11 cellular contexts compared by ENCODE assay signal in genomic region chr10:99233000-99233679, GRCh38. TPM values are rescaled to one million over a fixed set of nuclear protein-coding genes. Genes with fewer than 3 reads are reported as not detected.
DNase-seq lines count a peak whose midpoint lies in the region; ATAC-seq, FAIRE-seq and TF ChIP-seq lines count a peak whose summit lies in the region.
"Had no signal": no experiment of that assay in that cellular context is flagged by ENCODE, and none has a peak within 500 bp of the region (broad histone marks: within the 10 kb centered on the region; RNA-seq: fewer than 3 reads in every experiment).

No MANE protein-coding gene starts in this region.

- H3K36me3 ChIP-seq in BLaER1 (no peaks in the 10 kb centered on the region), HUES64 (ENCODE audit: insufficient read depth, low read length) (no peaks in the 10 kb centered on the region), endothelial cell of umbilical vein (ENCODE audit: control insufficient read depth in 2 of 2, extremely low read depth in 1 of 2, insufficient read depth in 2 of 2, low read length in 2 of 2) (no peaks in the 10 kb centered on the region)

- FAIRE-seq in endothelial cell of umbilical vein (lab: Jason Lieb, UNC), result no peak

- no peak for ATAC-seq in HG03159 (IDR thresholded peaks at IDR 0.05; ENCODE audit: unreplicated experiment)

- POLR2A ChIA-PET in endothelial cell of umbilical vein (lab: Charles Lee), result no interaction called here

- no peak for TF ChIP-seq CTCF in endothelial cell of umbilical vein (IDR thresholded peaks at IDR 0.05; ENCODE audit: extremely low read depth in 1 of 2, insufficient read depth in 1 of 2, low read depth in 1 of 2, low read length in 2 of 2)
- no peak for TF ChIP-seq CTCF in nephron progenitor cell (IDR thresholded peaks at IDR 0.05)

- no peaks in the 10 kb centered on the region for H3K79me2 ChIP-seq in endothelial cell of umbilical vein (ENCODE audit: control insufficient read depth, insufficient read depth, low read length)

- H3K4me3 Mint-ChIP-seq in nephron progenitor cell, result peak overlapping the region; percentile 73

- H3K4me1 Mint-ChIP-seq in nephron progenitor cell, result peaks cover 58% of the 10 kb centered on the region

- H3K4me1 ChIP-seq in BLaER1 (peaks cover 39% of the 10 kb centered on the region), HUES64 (ENCODE audit: insufficient read depth, low read length) (peaks cover 24% of the 10 kb centered on the region), endothelial cell of umbilical vein (ENCODE audit: control insufficient read depth, extremely low read depth, insufficient read depth, low read length) (no peaks in the 10 kb centered on the region)

- no peak overlapping the region for H3K27ac Mint-ChIP-seq in nephron progenitor cell
- H3K27ac Mint-ChIP-seq: activated naive CD4-positive, alpha-beta T cell treated with anti-CD3 and anti-CD28 coated beads, Interleukin-2, amount 50 U/mL, for 72 hours had no signal

- H4K20me1 ChIP-seq in BLaER1, result peaks cover 26% of the 10 kb centered on the region
- no peaks in the 10 kb centered on the region for H4K20me1 ChIP-seq in endothelial cell of umbilical vein (replicated peaks; ENCODE audit: control insufficient read depth, extremely low read depth, insufficient read depth, low read length)

- no peaks in the 10 kb centered on the region for H3K9me3 Mint-ChIP-seq in nephron progenitor cell
- H3K9me3 Mint-ChIP-seq: activated naive CD4-positive, alpha-beta T cell treated with anti-CD3 and anti-CD28 coated beads, Interleukin-2, amount 50 U/mL, for 72 hours had no signal

- TF ChIP-seq POLR2A in endothelial cell of umbilical vein (IDR thresholded peaks at IDR 0.05; ENCODE audit: low read depth, low read length), result no peak

- H3K9me1 ChIP-seq in endothelial cell of umbilical vein (replicated peaks; ENCODE audit: control insufficient read depth, extremely low read depth, insufficient read depth, low read length), result no peaks in the 10 kb centered on the region

- no peaks in the 10 kb centered on the region for H3K36me3 Mint-ChIP-seq in nephron progenitor cell (ENCODE audit: low read depth)
- H3K36me3 Mint-ChIP-seq: activated naive CD4-positive, alpha-beta T cell treated with anti-CD3 and anti-CD28 coated beads, Interleukin-2, amount 50 U/mL, for 72 hours had no signal

- WGBS in HUES64, result under 1% methylated on average over 18 of the region's 18 CpGs

- dilution Hi-C loops in endothelial cell of umbilical vein (cut with MboI; ENCODE audit: extremely low pct_ligation_motif_present, low sequenced_read_pairs), result no loop called here

- H2AFZ ChIP-seq in endothelial cell of umbilical vein (ENCODE audit: low read depth, low read length), result no peak overlapping the region

- H3K9ac ChIP-seq in BLaER1 (no peak overlapping the region), HUES64 (ENCODE audit: low read depth, low read length) (0 out of 2 replicates have a peak overlapping the region, but pooled peaks have one; percentile 16), endothelial cell of umbilical vein (replicated peaks; ENCODE audit: extremely low read depth, insufficient read depth, low read length) (no peak overlapping the region)

- H3K4me3 ChIP-seq in BLaER1, result peak overlapping the region; percentile 64
- H3K4me3 ChIP-seq in HUES64 (ENCODE audit: low read length), result peak overlapping the region; percentile 63
- H3K4me3 ChIP-seq in endothelial cell of umbilical vein (replicated peaks in 1 of 3; ENCODE audit: insufficient read depth in 1 of 3, low read depth in 1 of 3, low read length in 3 of 3), result no peak overlapping the region

- CTCF ChIA-PET in endothelial cell of umbilical vein (lab: Charles Lee), result interaction anchor here (1.0 to 2.0 kb wide), 3 partner anchors 14 to 807 kb away, joined by 3 to 15 read pairs (median 9); no protein-coding TSS in a partner anchor

- intact Hi-C loops in endothelial cell of umbilical vein (cut with micrococcal nuclease), result no loop called here

- H3K4me2 ChIP-seq in BLaER1 (peak overlapping the region; percentile 96), endothelial cell of umbilical vein (ENCODE audit: insufficient read depth, low read length) (no peak overlapping the region)

- DNase-seq in endothelial cell of umbilical vein (ENCODE audit: low read depth, low spot score), result no peak
- peak; percentile 5 for DNase-seq in nephron progenitor cell
- no peak for DNase-seq in NCI-H1417 (lab: John Stamatoyannopoulos, UW)
- DNase-seq in glomerular visceral epithelial cell (ENCODE audit: extremely low spot score), result no peak
- DNase-seq in hippocampal formation (lab: John Stamatoyannopoulos, UW), result no peak
- DNase-seq: NCI-H1694 had no signal

- H3K27me3 Mint-ChIP-seq in nephron progenitor cell (ENCODE audit: low read depth, poor library complexity), result peaks cover 100% of the 10 kb centered on the region

- no TSS peak for BruUV-seq in endothelial cell of umbilical vein (replicated peaks; lab: Mats Ljungman, UMichigan)

- H3K9me3 ChIP-seq in BLaER1 (peaks cover 14% of the 10 kb centered on the region), HUES64 (ENCODE audit: insufficient read depth, low read depth, low read length) (no peaks in the 10 kb centered on the region), endothelial cell of umbilical vein (replicated peaks; ENCODE audit: control insufficient read depth, insufficient read depth, low read length) (no peaks in the 10 kb centered on the region)

- H3K27me3 ChIP-seq in BLaER1 (peaks cover 79% of the 10 kb centered on the region), HUES64 (ENCODE audit: insufficient read depth, low read length) (peaks cover 100% of the 10 kb centered on the region), endothelial cell of umbilical vein (ENCODE audit: control insufficient read depth in 2 of 2, insufficient read depth in 2 of 2, low read length in 2 of 2) (peaks cover 68 to 74% of the 10 kb centered on the region in 2 experiments)

- H3K27ac ChIP-seq in BLaER1 (no peak overlapping the region), HUES64 (ENCODE audit: low read depth, low read length) (no peak overlapping the region), endothelial cell of umbilical vein (ENCODE audit: insufficient read depth, low read depth, low read length) (no peak overlapping the region)

TF ChIP-seq in endothelial cell of umbilical vein, 7 proteins besides CTCF, POLR2A, EP300 and RAD21:
- TF ChIP-seq, protein P1, sequence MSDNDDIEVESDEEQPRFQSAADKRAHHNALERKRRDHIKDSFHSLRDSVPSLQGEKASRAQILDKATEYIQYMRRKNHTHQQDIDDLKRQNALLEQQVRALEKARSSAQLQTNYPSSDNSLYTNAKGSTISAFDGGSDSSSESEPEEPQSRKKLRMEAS (IDR thresholded peaks at IDR 0.05; ENCODE audit: insufficient read depth, insufficient read length), result no peak
- peak; percentile 28 for TF ChIP-seq EZH2 (IDR thresholded peaks at IDR 0.05; ENCODE audit: borderline replicate concordance, low read depth, low read length, severe bottlenecking)
TF ChIP-seq in endothelial cell of umbilical vein: peak in this region for 1.

RNA-seq across cellular contexts. Expression of gene HPSE2, which starts 2.5 kb away (rescaled TPM):
- polyA plus RNA-seq in HUES64 (2013, experiment 1 of 2), result 0.25 TPM
- 0.25 TPM for polyA plus RNA-seq in HUES64 (2013, experiment 2 of 2)
- not detected in 2 replicates for total RNA-seq in endothelial cell of umbilical vein
- not detected in 2 replicates for polyA plus RNA-seq in endothelial cell of umbilical vein
- polyA plus RNA-seq in endothelial cell of umbilical vein (2011; cell fraction: cytosol; rRNA removed), result not detected in 2 replicates
- polyA plus RNA-seq in endothelial cell of umbilical vein (2011; cell fraction: nucleus; rRNA removed), result not detected in 2 replicates
- not detected in 2 replicates for polyA plus RNA-seq in endothelial cell of umbilical vein (2012)
- polyA minus RNA-seq in endothelial cell of umbilical vein, result not detected in 2 replicates
- not detected for polyA minus RNA-seq in endothelial cell of umbilical vein (2011; cell fraction: cytosol; rRNA and poly(A)+ RNA removed)
- not detected in 2 replicates for polyA minus RNA-seq in endothelial cell of umbilical vein (2011; cell fraction: nucleus; rRNA and poly(A)+ RNA removed)
- total RNA-seq: activated naive CD4-positive, alpha-beta T cell treated with anti-CD3 and anti-CD28 coated beads, Interleukin-2, amount 50 U/mL, for 72 hours; mammary epithelial cell had no signal
- polyA plus RNA-seq: mammary epithelial cell had no signal

Comparison
In these comparisons a context has a peak if more than half of its experiments do, and no peak if none do; other contexts are left out.
1. H3K4me3 ChIP-seq: peak in BLaER1 (single experiment) and HUES64 (single experiment); none in endothelial cell of umbilical vein (0 of 3).